Comparison of ENCODE assay signal across 12 cellular contexts in the genomic region with DNA sequence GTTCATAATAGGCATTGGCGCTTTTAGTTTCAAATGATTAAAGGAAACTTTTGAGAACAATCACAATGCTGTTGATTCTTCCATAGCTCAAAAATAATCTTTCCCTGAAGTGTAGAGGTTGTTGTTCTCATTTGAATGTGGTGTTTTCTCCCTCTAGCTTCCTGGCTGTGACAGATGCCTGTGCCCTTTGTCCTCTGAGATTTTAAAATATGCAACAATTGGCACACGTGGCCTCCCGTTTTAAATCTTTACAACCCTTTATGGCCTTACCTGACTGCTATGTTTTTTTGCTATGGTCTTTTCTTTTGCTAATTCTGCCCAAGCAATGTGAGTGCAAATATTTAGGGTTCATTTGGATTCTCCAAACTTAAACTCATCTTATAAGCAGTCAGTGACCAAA.
"Had no signal": no experiment of that assay in that cellular context is flagged by ENCODE, and none has a peak within 500 bp of the region (broad histone marks: within the 10 kb centered on the region; RNA-seq: fewer than 3 reads in every experiment).

No MANE protein-coding gene starts in this region.

- H3K9me3 Mint-ChIP-seq: activated naive CD8-positive, alpha-beta T cell treated with anti-CD3 and anti-CD28 coated beads, Interleukin-2, amount 10 ng/mL, durations not matched to agents 7 days and 5 days; natural killer cell; stimulated activated naive CD8-positive, alpha-beta T cell treated with anti-CD3 and anti-CD28 coated beads, Interleukin-15, Interleukin-2, amounts not matched to agents 100 ng/mL and 50 ng/mL, for 24 hours had no signal

- H3K9me3 ChIP-seq: testis had no signal

- H3K27me3 ChIP-seq: testis had no signal

- H3K4me3 ChIP-seq: testis had no signal

- H3K4me3 Mint-ChIP-seq: activated CD4-positive, alpha-beta T cell treated with anti-CD3 and anti-CD28 coated beads for 36 hours; activated CD8-positive, alpha-beta T cell treated with anti-CD3 and anti-CD28 coated beads, Interleukin-2, amount 10 ng/mL, durations not matched to agents 7 days and 5 days; activated naive CD8-positive, alpha-beta T cell treated with anti-CD3 and anti-CD28 coated beads, Interleukin-2, amount 10 ng/mL, durations not matched to agents 7 days and 5 days; natural killer cell; stimulated activated naive CD8-positive, alpha-beta T cell treated with anti-CD3 and anti-CD28 coated beads, Interleukin-15, Interleukin-2, amounts not matched to agents 100 ng/mL and 50 ng/mL, for 24 hours had no signal

- H3K36me3 Mint-ChIP-seq: activated naive CD8-positive, alpha-beta T cell treated with anti-CD3 and anti-CD28 coated beads, Interleukin-2, amount 10 ng/mL, durations not matched to agents 7 days and 5 days; natural killer cell had no signal

- H3K4me1 Mint-ChIP-seq: natural killer cell had no signal

- H3K27ac Mint-ChIP-seq: activated CD4-positive, alpha-beta T cell treated with anti-CD3 and anti-CD28 coated beads for 36 hours; activated CD8-positive, alpha-beta T cell treated with anti-CD3 and anti-CD28 coated beads, Interleukin-2, amount 10 ng/mL, durations not matched to agents 7 days and 5 days; activated naive CD8-positive, alpha-beta T cell treated with anti-CD3 and anti-CD28 coated beads, Interleukin-2, amount 10 ng/mL, durations not matched to agents 7 days and 5 days; natural killer cell; stimulated activated naive CD8-positive, alpha-beta T cell treated with anti-CD3 and anti-CD28 coated beads, Interleukin-15, Interleukin-2, amounts not matched to agents 100 ng/mL and 50 ng/mL, for 24 hours had no signal

- DNase-seq: activated CD4-positive, alpha-beta T cell treated with anti-CD3 and anti-CD28 coated beads for 36 hours; activated CD8-positive, alpha-beta memory T cell treated with anti-CD3 and anti-CD28 coated beads, Interleukin-2, amount 50 U/mL, for 48 hours; activated naive CD8-positive, alpha-beta T cell treated with anti-CD3 and anti-CD28 coated beads, Interleukin-2, amount 10 ng/mL, durations not matched to agents 7 days and 5 days; aorta; hypothalamus; natural killer cell; stimulated activated CD4-positive, alpha-beta T cell treated with anti-CD3 and anti-CD28 coated beads, Interleukin-15, amount 100 ng/mL, for 24 hours; stimulated activated CD4-positive, alpha-beta T cell treated with anti-CD3 and anti-CD28 coated beads, Interleukin-4, amount 100 ng/mL, for 24 hours; T-helper 9 cell; testis had no signal

- H3K4me1 ChIP-seq: testis had no signal

- ATAC-seq: activated CD4-positive, alpha-beta T cell treated with anti-CD3 and anti-CD28 coated beads for 36 hours; activated CD8-positive, alpha-beta T cell treated with anti-CD3 and anti-CD28 coated beads, Interleukin-2, amount 10 ng/mL, durations not matched to agents 7 days and 5 days; natural killer cell had no signal

- H3K27me3 Mint-ChIP-seq: activated CD4-positive, alpha-beta T cell treated with anti-CD3 and anti-CD28 coated beads for 36 hours; activated naive CD8-positive, alpha-beta T cell treated with anti-CD3 and anti-CD28 coated beads, Interleukin-2, amount 10 ng/mL, durations not matched to agents 7 days and 5 days; stimulated activated naive CD8-positive, alpha-beta T cell treated with anti-CD3 and anti-CD28 coated beads, Interleukin-15, Interleukin-2, amounts not matched to agents 100 ng/mL and 50 ng/mL, for 24 hours had no signal

- H3K27ac ChIP-seq: testis had no signal
